In genomic region chr2:188819011-188819410, GRCh38 we compare ENCODE assay signal across 20 cellular contexts.
"Had no signal": no experiment of that assay in that cellular context is flagged by ENCODE, and none has a peak within 500 bp of the region (broad histone marks: within the 10 kb centered on the region; RNA-seq: fewer than 3 reads in every experiment).

No MANE protein-coding gene starts in this region.

- H3K27me3 Mint-ChIP-seq: naive thymus-derived CD4-positive, alpha-beta T cell; stimulated activated naive CD8-positive, alpha-beta T cell treated with anti-CD3 and anti-CD28 coated beads, Interleukin-15, Interleukin-2, amounts not matched to agents 100 ng/mL and 50 ng/mL, for 24 hours had no signal

- H3K36me3 Mint-ChIP-seq: naive thymus-derived CD4-positive, alpha-beta T cell; stimulated activated effector memory CD8-positive, alpha-beta T cell treated with anti-CD3 and anti-CD28 coated beads, Interleukin-12 subunit alpha, Interleukin-12 subunit beta, amount 100 ng/mL, for 72 hours had no signal

- DNase-seq: central memory CD4-positive, alpha-beta T cell; cortex of kidney; dorsolateral prefrontal cortex; effector CD8-positive, alpha-beta T cell; left colon; left ventricle myocardium superior; naive thymus-derived CD4-positive, alpha-beta T cell; nucleus accumbens; ovary; small intestine; stimulated activated CD4-positive, alpha-beta T cell treated with anti-CD3 and anti-CD28 coated beads, Interleukin-4, amount 100 ng/mL, for 1 hour; stimulated activated CD8-positive, alpha-beta memory T cell treated with anti-CD3 and anti-CD28 coated beads, Interleukin-4, amount 100 ng/mL, for 48 hours; tibial artery had no signal

- H3K27ac ChIP-seq: dorsolateral prefrontal cortex, gastroesophageal sphincter, ovary, right atrium auricular region, tibial artery had no signal

- H3K27me3 ChIP-seq: dorsolateral prefrontal cortex, gastroesophageal sphincter, ovary, right atrium auricular region, tibial artery had no signal

- ATAC-seq: esophagus mucosa; gastroesophageal sphincter; left colon; left ventricle myocardium superior; naive thymus-derived CD4-positive, alpha-beta T cell; stimulated activated effector memory CD8-positive, alpha-beta T cell treated with anti-CD3 and anti-CD28 coated beads, Interleukin-12 subunit alpha, Interleukin-12 subunit beta, amount 100 ng/mL, for 72 hours had no signal

- H3K27ac Mint-ChIP-seq: naive thymus-derived CD4-positive, alpha-beta T cell; stimulated activated effector memory CD8-positive, alpha-beta T cell treated with anti-CD3 and anti-CD28 coated beads, Interleukin-12 subunit alpha, Interleukin-12 subunit beta, amount 100 ng/mL, for 72 hours; stimulated activated naive CD8-positive, alpha-beta T cell treated with anti-CD3 and anti-CD28 coated beads, Interleukin-15, Interleukin-2, amounts not matched to agents 100 ng/mL and 50 ng/mL, for 24 hours had no signal

- H3K4me3 Mint-ChIP-seq: naive thymus-derived CD4-positive, alpha-beta T cell; neural crest cell; stimulated activated effector memory CD8-positive, alpha-beta T cell treated with anti-CD3 and anti-CD28 coated beads, Interleukin-12 subunit alpha, Interleukin-12 subunit beta, amount 100 ng/mL, for 72 hours; stimulated activated naive CD8-positive, alpha-beta T cell treated with anti-CD3 and anti-CD28 coated beads, Interleukin-15, Interleukin-2, amounts not matched to agents 100 ng/mL and 50 ng/mL, for 24 hours had no signal

- H3K9me3 ChIP-seq: gastroesophageal sphincter, ovary, tibial artery had no signal

- H3K4me3 ChIP-seq: dorsolateral prefrontal cortex, gastroesophageal sphincter, lung, ovary, right atrium auricular region, tibial artery had no signal

- H3K4me1 ChIP-seq: gastroesophageal sphincter, right atrium auricular region had no signal

- H3K36me3 ChIP-seq: gastroesophageal sphincter, ovary, right atrium auricular region, tibial artery had no signal

- H3K4me1 Mint-ChIP-seq: naive thymus-derived CD4-positive, alpha-beta T cell; neural crest cell; stimulated activated effector memory CD8-positive, alpha-beta T cell treated with anti-CD3 and anti-CD28 coated beads, Interleukin-12 subunit alpha, Interleukin-12 subunit beta, amount 100 ng/mL, for 72 hours had no signal

- H3K9me3 Mint-ChIP-seq: neural crest cell had no signal

- FAIRE-seq: small intestine had no signal
